In genomic region chr12:67952787-67953186, GRCh38 we compare ENCODE assay signal across 22 cellular contexts.
"Had no signal": no experiment of that assay in that cellular context is flagged by ENCODE, and none has a peak within 500 bp of the region (broad histone marks: within the 10 kb centered on the region; RNA-seq: fewer than 3 reads in every experiment).

No MANE protein-coding gene starts in this region.

- DNase-seq: activated CD4-positive, alpha-beta T cell treated with anti-CD3 and anti-CD28 coated beads for 48 hours; activated CD4-positive, alpha-beta T cell treated with anti-CD3 and anti-CD28 coated beads, Interleukin-2, amount 50 U/mL, for 48 hours; activated gamma-delta T cell treated with Interleukin-2 at 50 U/mL for 16 hours; activated naive CD8-positive, alpha-beta T cell treated with anti-CD3 and anti-CD28 coated beads, Interleukin-2, amount 50 U/mL, for 24 hours; activated T-cell treated with anti-CD3 and anti-CD28 coated beads, Interleukin-2, amount 50 U/mL, for 4 hours; amygdala; central memory CD4-positive, alpha-beta T cell; left colon; mammary epithelial cell; posterior cingulate gyrus; right cardiac atrium; stimulated activated CD4-positive, alpha-beta T cell treated with anti-CD3 and anti-CD28 coated beads, Interleukin-15, amount 100 ng/mL, for 24 hours; stimulated activated CD4-positive, alpha-beta T cell treated with anti-CD3 and anti-CD28 coated beads, Interleukin-2, amount 100 ng/mL, for 24 hours; stimulated activated naive CD4-positive, alpha-beta T cell treated with Interleukin-2 at 50 U/mL for 16 hours; testis; transverse colon had no signal

- H3K27me3 Mint-ChIP-seq: activated naive CD4-positive, alpha-beta T cell treated with anti-CD3 and anti-CD28 coated beads, Interleukin-2, amount 50 U/mL, for 24 hours had no signal

- H3K4me1 Mint-ChIP-seq: activated naive CD4-positive, alpha-beta T cell treated with anti-CD3 and anti-CD28 coated beads, Interleukin-2, amount 50 U/mL, for 24 hours; activated naive CD8-positive, alpha-beta T cell treated with anti-CD3 and anti-CD28 coated beads, Interleukin-2, amount 50 U/mL, for 24 hours; activated T-helper 17 cell treated with anti-CD3 and anti-CD28 coated beads, Interleukin-2, amount 50 U/mL, for 72 hours had no signal

- H3K9me3 Mint-ChIP-seq: activated naive CD4-positive, alpha-beta T cell treated with anti-CD3 and anti-CD28 coated beads, Interleukin-2, amount 50 U/mL, for 24 hours; activated naive CD8-positive, alpha-beta T cell treated with anti-CD3 and anti-CD28 coated beads, Interleukin-2, amount 50 U/mL, for 24 hours; activated T-cell treated with anti-CD3 and anti-CD28 coated beads, Interleukin-2, amount 50 U/mL, for 4 hours; activated T-helper 17 cell treated with anti-CD3 and anti-CD28 coated beads, Interleukin-2, amount 50 U/mL, for 72 hours; nephron had no signal

- H3K36me3 Mint-ChIP-seq: activated naive CD4-positive, alpha-beta T cell treated with anti-CD3 and anti-CD28 coated beads, Interleukin-2, amount 50 U/mL, for 24 hours had no signal

- ATAC-seq: activated naive CD8-positive, alpha-beta T cell treated with anti-CD3 and anti-CD28 coated beads, Interleukin-2, amount 50 U/mL, for 24 hours; activated T-cell treated with anti-CD3 and anti-CD28 coated beads, Interleukin-2, amount 50 U/mL, for 4 hours; activated T-helper 17 cell treated with anti-CD3 and anti-CD28 coated beads, Interleukin-2, amount 50 U/mL, for 72 hours; gastroesophageal sphincter; left colon; right cardiac atrium had no signal

- H3K27ac Mint-ChIP-seq: activated naive CD4-positive, alpha-beta T cell treated with anti-CD3 and anti-CD28 coated beads, Interleukin-2, amount 50 U/mL, for 24 hours; activated naive CD8-positive, alpha-beta T cell treated with anti-CD3 and anti-CD28 coated beads, Interleukin-2, amount 50 U/mL, for 24 hours; activated T-helper 17 cell treated with anti-CD3 and anti-CD28 coated beads, Interleukin-2, amount 50 U/mL, for 72 hours; nephron had no signal

- H3K4me3 Mint-ChIP-seq: activated naive CD4-positive, alpha-beta T cell treated with anti-CD3 and anti-CD28 coated beads, Interleukin-2, amount 50 U/mL, for 24 hours; activated naive CD8-positive, alpha-beta T cell treated with anti-CD3 and anti-CD28 coated beads, Interleukin-2, amount 50 U/mL, for 24 hours; activated T-cell treated with anti-CD3 and anti-CD28 coated beads, Interleukin-2, amount 50 U/mL, for 4 hours; activated T-helper 17 cell treated with anti-CD3 and anti-CD28 coated beads, Interleukin-2, amount 50 U/mL, for 72 hours; nephron had no signal

- H3K4me3 ChIP-seq: breast epithelium, gastroesophageal sphincter, hepatocyte, testis, transverse colon had no signal
